ENCODE assay signal across 8 cellular contexts in genomic region chr5:36875789-36876388, GRCh38. TPM values are rescaled to one million over a fixed set of nuclear protein-coding genes. Genes with fewer than 3 reads are reported as not detected.
DNase-seq lines count a peak whose midpoint lies in the region; TF ChIP-seq lines count a peak whose summit lies in the region.

No MANE protein-coding gene starts in this region.

- intact Hi-C loops in thyroid gland (cut with DNase I) = no loop called here

- H3K36me3 ChIP-seq in HAP-1 (replicated peaks) = no peaks in the 10 kb centered on the region
- H3K36me3 ChIP-seq in thyroid gland = no peaks in the 10 kb centered on the region

- H3K9me3 Mint-ChIP-seq in glutamatergic neuron (ENCODE audit: unreplicated experiment) (peaks cover 10% of the 10 kb centered on the region), osteocyte (ENCODE audit: unreplicated experiment) (no peaks in the 10 kb centered on the region)

- peak in 1 of 2 donors; percentile 60 for TF ChIP-seq POLR2A in thyroid gland (IDR thresholded peaks at IDR 0.05)

- DNase-seq in ELR (ENCODE audit: low read depth) = peak; percentile 88
- peak; percentile 60 to 80 for DNase-seq in HAP-1 (ENCODE audit: low spot score in 2 of 2)
- peak; percentile 85 for DNase-seq in M059J (ENCODE audit: low read depth)
- peak; percentile 77 for DNase-seq in SK-MEL-5 (ENCODE audit: low read depth, low spot score)
- peak; percentile 72 for DNase-seq in activated naive CD4-positive, alpha-beta T cell treated with anti-CD3 and anti-CD28 coated beads, Interleukin-2, amount 50 U/mL, for 16 hours
- DNase-seq in glutamatergic neuron = peak; percentile 83
- peak; percentile 91 for DNase-seq in osteocyte (ENCODE audit: extremely low spot score, unreplicated experiment)
- peak; percentile 84 to 88 for DNase-seq in thyroid gland

- TF ChIP-seq CTCF in glutamatergic neuron (IDR thresholded peaks at IDR 0.05; ENCODE audit: partially characterized antibody, unreplicated experiment) (no peak), osteocyte (IDR thresholded peaks at IDR 0.05) (peak; percentile 57), thyroid gland (IDR thresholded peaks at IDR 0.05) (peak; percentile 19 to 60 (median 48))

- H3K4me1 Mint-ChIP-seq in glutamatergic neuron (ENCODE audit: low read depth, unreplicated experiment) (peaks cover 13% of the 10 kb centered on the region), osteocyte (ENCODE audit: unreplicated experiment) (peaks cover 56% of the 10 kb centered on the region)

- H3K9me3 ChIP-seq in HAP-1 (no peaks in the 10 kb centered on the region), thyroid gland (no peaks in the 10 kb centered on the region)

- no peaks in the 10 kb centered on the region for H3K36me3 Mint-ChIP-seq in glutamatergic neuron (ENCODE audit: unreplicated experiment)
- peaks cover 4% of the 10 kb centered on the region for H3K36me3 Mint-ChIP-seq in osteocyte (ENCODE audit: unreplicated experiment)

- H3K4me1 ChIP-seq in HAP-1 = peaks cover 33% of the 10 kb centered on the region
- H3K4me1 ChIP-seq in thyroid gland = peaks cover 27 to 30% of the 10 kb centered on the region in 2 donors

- H3K27me3 Mint-ChIP-seq in glutamatergic neuron (ENCODE audit: unreplicated experiment) (peaks cover 9% of the 10 kb centered on the region), osteocyte (ENCODE audit: unreplicated experiment) (no peaks in the 10 kb centered on the region)

- H3K4me3 Mint-ChIP-seq in glutamatergic neuron (ENCODE audit: unreplicated experiment) (peak overlapping the region; percentile 98), osteocyte (ENCODE audit: unreplicated experiment) (peak overlapping the region; percentile 86)

- H3K27me3 ChIP-seq in HAP-1 (ENCODE audit: low read depth) (no peaks in the 10 kb centered on the region), thyroid gland (no peaks in the 10 kb centered on the region)

- H3K4me3 ChIP-seq in HAP-1 (peak overlapping the region; percentile 79), thyroid gland (replicated peaks in 1 of 3) (peak overlapping the region; percentile 94 to 98 (median 96))

- peak overlapping the region; percentile 98 for H3K27ac ChIP-seq in thyroid gland

- H3K27ac Mint-ChIP-seq in glutamatergic neuron (ENCODE audit: unreplicated experiment) (peak overlapping the region; percentile 94), osteocyte (ENCODE audit: unreplicated experiment) (peak overlapping the region; percentile 98)

- WGBS in thyroid gland, 2 donors = 0% methylated on average over 33 to 45 of the region's 60 CpGs

- in situ Hi-C loops in HAP-1 (cut with MboI; ENCODE audit: low sequenced_read_pairs) (loop anchor here (5.0 kb wide), 1 partner anchor 139 kb away; no protein-coding TSS in a partner anchor), SK-MEL-5 (cut with HindIII; ENCODE audit: low pct_unique_long_range_greater_than_20kb, low sequenced_read_pairs) (no loop called here)

RNA-seq across cellular contexts. Expression of gene NIPBL, which starts 0.7 kb away (rescaled TPM):
- 12.0 and 13.3 TPM in 2 replicates for total RNA-seq in M059J (2014; rRNA removed; shearing (Covaris generic))
- 21.2 and 29.3 TPM in 2 replicates for total RNA-seq in SK-MEL-5 (2014; rRNA removed; shearing (Covaris generic))
- polyA plus RNA-seq in SK-MEL-5 (2015; cell fraction: cytosol; rRNA removed) = 20.2 and 28.5 TPM in 2 replicates
- polyA plus RNA-seq in SK-MEL-5 (2015; cell fraction: nucleus; rRNA removed) = 29.1 and 29.5 TPM in 2 replicates
- 81.1 TPM for total RNA-seq in glutamatergic neuron (ENCODE audit: unreplicated experiment)
- total RNA-seq in osteocyte = 52.2 and 53.4 TPM in 2 replicates
- 100 to 1,000 TPM in 1 of 4 donors, 10 to 100 TPM in 3; 62.1 to 145 (median 87.8) TPM for total RNA-seq in thyroid gland

Comparison
In these comparisons a context has a peak if more than half of its experiments do, and no peak if none do; other contexts are left out.
1. Peak in every context shown above with its lines: DNase-seq, H3K4me3 ChIP-seq and H3K27ac ChIP-seq.